Comparison of ENCODE assay signal across 8 cellular contexts in genomic region chr19:45404557-45405434, GRCh38. TPM values are rescaled to one million over a fixed set of nuclear protein-coding genes. Genes with fewer than 3 reads are reported as not detected.
DNase-seq lines count a peak whose midpoint lies in the region; ATAC-seq, FAIRE-seq and TF ChIP-seq lines count a peak whose summit lies in the region.

PPP1R13L (minus strand) TSS chr19:45405069; CDS start chr19:45398318, 6,751 bp downstream.

- H3K9me3 ChIP-seq in neutrophil, result no peaks in the 10 kb centered on the region

- no peaks in the 10 kb centered on the region for H3K36me3 ChIP-seq in neutrophil

- no peak for TF ChIP-seq CTCF in neutrophil (IDR thresholded peaks at IDR 0.05)

- no peak for FAIRE-seq in frontal cortex (lab: Jason Lieb, UNC)

- peaks cover 70% of the 10 kb centered on the region for H3K27me3 ChIP-seq in neutrophil

- ATAC-seq in HG03196 (IDR thresholded peaks at IDR 0.05; ENCODE audit: unreplicated experiment), result peak; percentile 24

- peak; percentile 79 for DNase-seq in DMS79 treated with DMSO at 0.1 percent for 48 hours (lab: John Stamatoyannopoulos, UW)
- peak; percentile 87 for DNase-seq in NCI-H82 treated with DMSO at 0.1 percent for 48 hours (lab: John Stamatoyannopoulos, UW; ENCODE audit: unreplicated experiment)
- peak; percentile 25 for DNase-seq in activated effector memory CD4-positive, alpha-beta T cell treated with Interleukin-2 at 50 U/mL for 16 hours
- DNase-seq in frontal cortex (ENCODE audit: low spot score in 2 of 2), result peak; percentile 67 to 75
- DNase-seq in dedifferentiated amniotic fluid mesenchymal stem cell (ENCODE audit: extremely low spot score), result no peak
- DNase-seq in GF-D8 (lab: John Stamatoyannopoulos, UW), result no peak

- peak within 1 kb of the TSS; percentile 53 to 61 for H3K4me3 ChIP-seq in neutrophil (ENCODE audit: low read depth in 1 of 2, low read length in 1 of 2)

- H3K27ac ChIP-seq in neutrophil, result no peak within 1 kb of the TSS

- peaks cover 27 to 29% of the 10 kb centered on the region in 2 experiments for H3K4me1 ChIP-seq in neutrophil (ENCODE audit: control insufficient read depth in 1 of 2, insufficient read depth in 1 of 2, low read depth in 1 of 2, low read length in 1 of 2)

RNA-seq across cellular contexts. Expression of gene PPP1R13L, which starts in this region (rescaled TPM):
- under 0.01 TPM for total RNA-seq in frontal cortex

Comparison
In these comparisons a context has a peak if more than half of its experiments do, and no peak if none do; other contexts are left out.
1. Peak in DNase-seq in frontal cortex; RNA of the gene not detected or under 1 TPM.
2. DNase-seq: peak in DMS79 treated with DMSO at 0.1 percent for 48 hours (single experiment), NCI-H82 treated with DMSO at 0.1 percent for 48 hours (single experiment) and activated effector memory CD4-positive, alpha-beta T cell treated with Interleukin-2 at 50 U/mL for 16 hours (single experiment); none in dedifferentiated amniotic fluid mesenchymal stem cell (single experiment) and GF-D8 (single experiment).